ENCODE assay signal across 8 cellular contexts in genomic region chr1:167533851-167534300, GRCh38. TPM values are rescaled to one million over a fixed set of nuclear protein-coding genes. Genes with fewer than 3 reads are reported as not detected.
A peak's percentile ranks its signal among the peaks of the same experiment; 100 is the strongest.
DNase-seq lines count a peak whose midpoint lies in the region; ATAC-seq and TF ChIP-seq lines count a peak whose summit lies in the region.

No MANE protein-coding gene starts in this region.

- peak; percentile 79 for DNase-seq in CMK (ENCODE audit: low read depth)
- DNase-seq in GOT3 (lab: John Stamatoyannopoulos, UW): peak; percentile 13
- peak; percentile 41 for DNase-seq in NCI-H146 treated with DMSO at 0.1 percent for 48 hours (lab: John Stamatoyannopoulos, UW; ENCODE audit: unreplicated experiment)
- peak; percentile 39 for DNase-seq in T-helper 2 cell treated with Interferon-gamma antibody and Interleukin-4, amounts not matched to agents 5 μg/mL and 100 μg/mL, for 36 hours (ENCODE audit: low spot score)
- DNase-seq in astrocyte of the cerebellum (ENCODE audit: low read depth): peak; percentile 53
- DNase-seq in hepatic stellate cell (ENCODE audit: low spot score): peak; percentile 81
- DNase-seq in sciatic nerve (ENCODE audit: low spot score): peak; percentile 78

- no peaks in the 10 kb centered on the region for H3K36me3 Mint-ChIP-seq in T-helper 2 cell treated with Interferon-gamma antibody and Interleukin-4, amounts not matched to agents 5 μg/mL and 100 μg/mL, for 36 hours (ENCODE audit: low read depth)

- TF ChIP-seq CTCF in astrocyte of the cerebellum (IDR thresholded peaks at IDR 0.05; ENCODE audit: low read depth, low read length, missing control alignments): peak; percentile 93

- no peak overlapping the region for H3K27ac Mint-ChIP-seq in T-helper 2 cell treated with Interferon-gamma antibody and Interleukin-4, amounts not matched to agents 5 μg/mL and 100 μg/mL, for 36 hours

- H3K9me3 Mint-ChIP-seq in T-helper 2 cell treated with Interferon-gamma antibody and Interleukin-4, amounts not matched to agents 5 μg/mL and 100 μg/mL, for 36 hours: no peaks in the 10 kb centered on the region

- in situ Hi-C loops in astrocyte of the cerebellum (cut with HindIII; ENCODE audit: low sequenced_read_pairs): loop anchor here (10.0 kb wide), 1 partner anchor 269 kb away; no protein-coding TSS in a partner anchor

- no peak overlapping the region for H3K4me3 Mint-ChIP-seq in T-helper 2 cell treated with Interferon-gamma antibody and Interleukin-4, amounts not matched to agents 5 μg/mL and 100 μg/mL, for 36 hours

- H3K4me3 ChIP-seq in astrocyte of the cerebellum (ENCODE audit: low read depth, low read length): no peak overlapping the region

- intact Hi-C loops in sciatic nerve (cut with DNase I): loop anchor here (10.0 kb wide), 1 partner anchor 469 kb away; no protein-coding TSS in a partner anchor

- peaks cover 12% of the 10 kb centered on the region for H3K27me3 Mint-ChIP-seq in T-helper 2 cell treated with Interferon-gamma antibody and Interleukin-4, amounts not matched to agents 5 μg/mL and 100 μg/mL, for 36 hours (ENCODE audit: low read depth)

- ATAC-seq in sciatic nerve: peak; percentile 88
- ATAC-seq in HG02970 (IDR thresholded peaks at IDR 0.05; ENCODE audit: low FRiP score, unreplicated experiment): no peak

- H3K4me1 Mint-ChIP-seq in T-helper 2 cell treated with Interferon-gamma antibody and Interleukin-4, amounts not matched to agents 5 μg/mL and 100 μg/mL, for 36 hours (ENCODE audit: low read depth): peaks cover 3% of the 10 kb centered on the region

RNA-seq across cellular contexts. Expression of gene CD247, which starts 15.5 kb away (rescaled TPM):
- 5.2 TPM for total RNA-seq in sciatic nerve

RNA-seq across cellular contexts. Expression of gene CREG1, which starts 19.7 kb away (rescaled TPM):
- 80.8 TPM for total RNA-seq in sciatic nerve

Comparison
In these comparisons a context has a peak if more than half of its experiments do, and no peak if none do; other contexts are left out.
1. DNase-seq: peak in every context shown above with its lines; median percentile 81 in hepatic stellate cell; 79 in CMK; 78 in sciatic nerve; 53 in astrocyte of the cerebellum; 41 in NCI-H146 treated with DMSO at 0.1 percent for 48 hours; 39 in T-helper 2 cell treated with Interferon-gamma antibody and Interleukin-4, amounts not matched to agents 5 μg/mL and 100 μg/mL, for 36 hours; 13 in GOT3.